14 cellular contexts compared by ENCODE assay signal in the genomic region with DNA sequence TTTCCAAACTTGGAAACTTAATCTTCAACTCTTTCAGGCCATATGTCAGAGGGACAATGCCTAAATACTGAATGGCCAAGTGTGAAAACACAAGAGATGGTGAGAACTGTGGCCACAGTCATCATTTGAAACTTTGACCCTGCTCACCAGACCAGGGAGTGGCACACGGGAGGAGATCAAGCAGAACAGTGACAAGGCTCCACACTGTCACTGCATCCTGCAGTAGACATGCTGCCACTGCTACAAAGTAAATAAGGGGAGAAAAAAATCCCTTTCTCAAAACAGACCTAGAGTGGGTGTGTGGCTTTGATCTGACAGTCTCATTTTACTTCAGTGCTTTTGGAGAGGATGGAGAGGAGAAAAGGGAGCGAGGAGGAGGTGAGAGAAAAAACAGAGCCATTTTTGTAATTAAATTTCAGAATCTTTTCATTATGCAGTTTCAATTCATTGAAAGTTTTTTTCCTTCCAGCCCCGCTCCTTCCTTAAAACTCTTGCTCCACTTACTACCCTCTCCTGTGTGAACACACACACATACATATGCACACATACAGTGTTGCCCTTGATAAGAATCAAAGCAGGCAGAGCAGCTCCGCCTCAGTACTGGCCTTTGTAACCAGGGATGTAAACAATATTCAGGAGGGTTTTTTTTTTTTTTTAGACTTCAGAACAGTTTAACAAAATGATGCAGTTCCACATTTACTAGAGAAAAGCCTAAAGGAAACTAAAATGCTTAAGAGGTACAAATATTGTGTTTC. TPM values are rescaled to one million over a fixed set of nuclear protein-coding genes. Genes with fewer than 3 reads are reported as not detected.
DNase-seq lines count a peak whose midpoint lies in the region; ATAC-seq and TF ChIP-seq lines count a peak whose summit lies in the region.
"Had no signal": no experiment of that assay in that cellular context is flagged by ENCODE, and none has a peak within 500 bp of the region (broad histone marks: within the 10 kb centered on the region; RNA-seq: fewer than 3 reads in every experiment).

No MANE protein-coding gene starts in this region.

- H3K36me3 ChIP-seq in gastrocnemius medialis, result no peaks in the 10 kb centered on the region

- intact Hi-C loops in CD14-positive monocyte (cut with micrococcal nuclease), result no loop called here
- intact Hi-C loops in gastrocnemius medialis (cut with DNase I; ENCODE audit: low total_unique reads), result no loop called here

- no peaks in the 10 kb centered on the region for H3K9me3 ChIP-seq in T-helper 17 cell (ENCODE audit: control insufficient read depth, low read length, poor library complexity, severe bottlenecking)
- no peaks in the 10 kb centered on the region for H3K9me3 ChIP-seq in gastrocnemius medialis

- no peak for TF ChIP-seq POLR2A in gastrocnemius medialis (IDR thresholded peaks at IDR 0.05)

- TF ChIP-seq CTCF in CD14-positive monocyte (IDR thresholded peaks at IDR 0.05) (no peak), gastrocnemius medialis (IDR thresholded peaks at IDR 0.05 in 4 of 5, conservative IDR thresholded peaks at IDR 0.05 in 1 of 5) (no peak)

- peaks cover 2% of the 10 kb centered on the region for H3K4me1 Mint-ChIP-seq in T-helper 17 cell
- peaks cover 0 to 6% (median 2%) of the 10 kb centered on the region in 3 donors for H3K4me1 Mint-ChIP-seq in T-cell
- H3K4me1 Mint-ChIP-seq in CD14-positive monocyte, result no peaks in the 10 kb centered on the region
- H3K4me1 Mint-ChIP-seq: stimulated activated naive B cell treated with anti-CD40 and anti-IgM and Interleukin-4, amounts not matched to agents 10 μg/mL and 1 μg/mL and 100 μg/mL, for 72 hours had no signal

- ATAC-seq in GM18519 (IDR thresholded peaks at IDR 0.05; ENCODE audit: low FRiP score, unreplicated experiment) (peak; percentile 96), GM19467 (IDR thresholded peaks at IDR 0.05; ENCODE audit: unreplicated experiment) (peak; percentile 96), HG02973 (IDR thresholded peaks at IDR 0.05; ENCODE audit: unreplicated experiment) (peak; percentile 94), T-helper 17 cell (no peak), T-cell (replicated peaks in 1 of 4) (no peak), gastrocnemius medialis (no peak)
- ATAC-seq: naive thymus-derived CD4-positive, alpha-beta T cell had no signal

- H3K9me3 Mint-ChIP-seq in T-cell, result no peaks in the 10 kb centered on the region
- peaks cover 0 to 3% (median 1%) of the 10 kb centered on the region in 7 donors for H3K9me3 Mint-ChIP-seq in CD14-positive monocyte
- H3K9me3 Mint-ChIP-seq: naive thymus-derived CD4-positive, alpha-beta T cell; stimulated activated naive B cell treated with anti-CD40 and anti-IgM and Interleukin-4, amounts not matched to agents 10 μg/mL and 1 μg/mL and 100 μg/mL, for 72 hours had no signal

- in situ Hi-C loops in gastrocnemius medialis (cut with MboI; ENCODE audit: low sequenced_read_pairs in 4 of 4), result no loop called here

- CTCF ChIA-PET in T-cell (lab: Charles Lee), result no interaction called here

- H3K27me3 Mint-ChIP-seq in T-helper 17 cell, result no peaks in the 10 kb centered on the region
- peaks cover 0 to 21% of the 10 kb centered on the region in 2 donors for H3K27me3 Mint-ChIP-seq in T-cell
- H3K27me3 Mint-ChIP-seq in CD14-positive monocyte (ENCODE audit: low read depth in 3 of 3), result peaks cover 0 to 2% (median 0%) of the 10 kb centered on the region in 3 donors
- H3K27me3 Mint-ChIP-seq: naive thymus-derived CD4-positive, alpha-beta T cell; stimulated activated naive B cell treated with anti-CD40 and anti-IgM and Interleukin-4, amounts not matched to agents 10 μg/mL and 1 μg/mL and 100 μg/mL, for 72 hours had no signal

- H3K4me1 ChIP-seq in gastrocnemius medialis, result no peaks in the 10 kb centered on the region

- POLR2A ChIA-PET in T-cell (lab: Charles Lee), result no interaction called here

- H3K27ac ChIP-seq in gastrocnemius medialis, result no peak overlapping the region
- H3K27ac ChIP-seq: epithelial cell of prostate had no signal

- H3K27ac Mint-ChIP-seq in T-helper 17 cell (no peak overlapping the region), T-cell (no peak overlapping the region), CD14-positive monocyte (peak overlapping the region in 1 of 7 donors; percentile 1)
- H3K27ac Mint-ChIP-seq: naive thymus-derived CD4-positive, alpha-beta T cell; stimulated activated naive B cell treated with anti-CD40 and anti-IgM and Interleukin-4, amounts not matched to agents 10 μg/mL and 1 μg/mL and 100 μg/mL, for 72 hours had no signal

- peak overlapping the region; percentile 25 for H3K4me3 Mint-ChIP-seq in T-helper 17 cell
- no peak overlapping the region for H3K4me3 Mint-ChIP-seq in T-cell
- no peak overlapping the region for H3K4me3 Mint-ChIP-seq in CD14-positive monocyte
- H3K4me3 Mint-ChIP-seq: stimulated activated naive B cell treated with anti-CD40 and anti-IgM and Interleukin-4, amounts not matched to agents 10 μg/mL and 1 μg/mL and 100 μg/mL, for 72 hours had no signal

- H3K36me3 Mint-ChIP-seq in T-helper 17 cell (ENCODE audit: low read depth) (no peaks in the 10 kb centered on the region), T-cell (no peaks in the 10 kb centered on the region), CD14-positive monocyte (no peaks in the 10 kb centered on the region)
- H3K36me3 Mint-ChIP-seq: naive thymus-derived CD4-positive, alpha-beta T cell; stimulated activated naive B cell treated with anti-CD40 and anti-IgM and Interleukin-4, amounts not matched to agents 10 μg/mL and 1 μg/mL and 100 μg/mL, for 72 hours had no signal

- no peak for DNase-seq in T-helper 17 cell
- no peak for DNase-seq in T-cell
- no peak for DNase-seq in NCI-H69 (lab: John Stamatoyannopoulos, UW)
- DNase-seq in CD14-positive monocyte (ENCODE audit: low spot score), result no peak
- no peak for DNase-seq in gastrocnemius medialis
- DNase-seq: activated CD8-positive, alpha-beta memory T cell treated with anti-CD3 and anti-CD28 coated beads, Interleukin-2, amount 50 U/mL, for 48 hours; naive thymus-derived CD4-positive, alpha-beta T cell; stimulated activated CD4-positive, alpha-beta T cell treated with anti-CD3 and anti-CD28 coated beads, Interleukin-12 subunit alpha, Interleukin-12 subunit beta, amount 100 ng/mL, for 4 hours; stimulated activated naive B cell treated with anti-CD40 and anti-IgM and Interleukin-4, amounts not matched to agents 10 μg/mL and 1 μg/mL and 100 μg/mL, for 72 hours; SW 1271 had no signal

- no peak overlapping the region for H3K4me3 ChIP-seq in gastrocnemius medialis

- peaks cover 0 to 6% (median 0%) of the 10 kb centered on the region in 3 donors for H3K27me3 ChIP-seq in gastrocnemius medialis

RNA-seq across cellular contexts. Expression of a gene that starts 34.4 kb away (rescaled TPM):
- total RNA-seq in T-helper 17 cell, result under 1 TPM; 0.70 to 0.94 TPM
- 1 to 10 TPM in 1 of 5 donors, under 1 TPM in 4; 0.60 to 2.0 (median 0.75) TPM for total RNA-seq in T-cell
- not detected for polyA plus RNA-seq in CD14-positive monocyte
- total RNA-seq in gastrocnemius medialis, result under 1 TPM; 0.02 to 0.16 (median 0.10) TPM

Comparison
In these comparisons a context has a peak if more than half of its experiments do, and no peak if none do; other contexts are left out.
1. ATAC-seq: peak in GM18519 (single experiment), GM19467 (single experiment) and HG02973 (single experiment); none in T-helper 17 cell (single experiment), T-cell (0 of 4) and gastrocnemius medialis (0 of 2).